ENCODE assay signal across 10 cellular contexts in the genomic region with DNA sequence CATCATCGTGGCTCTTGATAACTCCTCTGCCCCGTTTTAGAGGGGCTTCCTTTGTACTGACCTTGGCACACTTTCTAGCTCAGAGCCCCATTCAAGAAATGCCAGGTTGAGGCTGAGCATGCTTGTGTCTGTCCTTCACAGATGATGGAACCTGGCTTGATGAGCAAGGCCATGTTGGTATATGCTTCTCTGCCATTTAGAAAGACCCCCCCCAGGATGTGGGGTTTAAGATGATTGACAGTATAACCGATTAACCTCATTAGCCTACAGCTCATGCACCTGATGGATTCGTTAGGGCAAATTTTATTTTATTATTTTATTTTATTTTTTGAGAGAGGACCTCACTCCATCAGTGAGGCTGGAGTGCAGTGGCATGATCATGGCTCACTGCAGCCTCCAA. TPM values are rescaled to one million over a fixed set of nuclear protein-coding genes. Genes with fewer than 3 reads are reported as not detected.
A peak's percentile ranks its signal among the peaks of the same experiment; 100 is the strongest.
DNase-seq lines count a peak whose midpoint lies in the region; ATAC-seq, FAIRE-seq and TF ChIP-seq lines count a peak whose summit lies in the region.
"Had no signal": no experiment of that assay in that cellular context is flagged by ENCODE, and none has a peak within 500 bp of the region (broad histone marks: within the 10 kb centered on the region; RNA-seq: fewer than 3 reads in every experiment).

No MANE protein-coding gene starts in this region.

- ATAC-seq in GM18867 (IDR thresholded peaks at IDR 0.05; ENCODE audit: unreplicated experiment) (peak; percentile 6), HG03457 (IDR thresholded peaks at IDR 0.05; ENCODE audit: unreplicated experiment) (no peak), GM23338 (no peak)

- TF ChIP-seq CTCF in spleen (IDR thresholded peaks at IDR 0.05 in 8 of 11, conservative IDR thresholded peaks at IDR 0.05 in 3 of 11) (no peak), GM23338 (conservative IDR thresholded peaks at IDR 0.05; ENCODE audit: low read depth in 2 of 2) (no peak)

- peaks cover 5% of the 10 kb centered on the region for H3K27me3 Mint-ChIP-seq in GM23338 (ENCODE audit: insufficient read depth, low read depth, poor library complexity)

- H3K9me3 ChIP-seq in duodenal mucosa (ENCODE audit: control insufficient read depth in 1 of 2, low read length in 2 of 2) (no peaks in the 10 kb centered on the region), spleen (no peaks in the 10 kb centered on the region)
- H3K9me3 ChIP-seq: SJSA1 had no signal

- FAIRE-seq in HTR-8/SVneo (lab: Jason Lieb, UNC), result peak; percentile 33

- H3K4me3 ChIP-seq in duodenal mucosa (ENCODE audit: low read depth in 1 of 2, low read length in 2 of 2) (peak overlapping the region in 1 of 2 donors; percentile 32), spleen (peak overlapping the region in 3 of 8 donors; percentile 8 to 51 (median 10)), GM23338 (no peak overlapping the region)
- H3K4me3 ChIP-seq: SJSA1 had no signal

- H2AFZ ChIP-seq in GM23338, result no peak overlapping the region

- H3K9me3 Mint-ChIP-seq in GM23338, result no peaks in the 10 kb centered on the region

- no peaks in the 10 kb centered on the region for H3F3A ChIP-seq in GM23338 (replicated peaks; ENCODE audit: low read depth)

- no peaks in the 10 kb centered on the region for H3K79me2 ChIP-seq in GM23338 (replicated peaks; ENCODE audit: insufficient read depth)

- 7 to 23% (median 15%) methylated on average over 4 of the region's 4 CpGs for WGBS in spleen, 5 donors

- TF ChIP-seq POLR2A in spleen (IDR thresholded peaks at IDR 0.05), result no peak

- no peak for DNase-seq in HTR-8/SVneo (ENCODE audit: insufficient read length, low spot score)
- DNase-seq in spleen, result no peak
- DNase-seq in NCI-H2029 (lab: John Stamatoyannopoulos, UW), result no peak
- DNase-seq in GM23338 (ENCODE audit: low spot score), result no peak
- DNase-seq: NCI-H2081 had no signal

- intact Hi-C loops in spleen (cut with DNase I; ENCODE audit: low total_unique reads), result no loop called here

- H3K27ac ChIP-seq in duodenal mucosa (ENCODE audit: low read depth, low read length) (peak overlapping the region; percentile 57), spleen (peak overlapping the region; percentile 65 to 94 (median 89)), GM23338 (ENCODE audit: low read depth) (no peak overlapping the region)
- H3K27ac ChIP-seq: SJSA1 had no signal

- peaks cover 14 to 22% of the 10 kb centered on the region in 2 donors for H3K4me1 ChIP-seq in duodenal mucosa (ENCODE audit: control insufficient read depth in 1 of 2, insufficient read depth in 2 of 2, low read length in 2 of 2)
- H3K4me1 ChIP-seq in spleen, result peaks cover 41 to 85% (median 56%) of the 10 kb centered on the region in 6 donors
- no peaks in the 10 kb centered on the region; the same call in 1 of the 2 replicates for H3K4me1 ChIP-seq in GM23338 (ENCODE audit: insufficient read depth)
- H3K4me1 ChIP-seq: SJSA1 had no signal

- H3K4me1 Mint-ChIP-seq in GM23338, result peaks cover 16% of the 10 kb centered on the region; the same call in 2 of the 3 replicates

- H3K4me3 Mint-ChIP-seq in GM23338, result no peak overlapping the region

- peak overlapping the region; percentile 36 to 51 for H3K9ac ChIP-seq in duodenal mucosa (ENCODE audit: low read depth in 1 of 2, low read length in 2 of 2)

- H4K20me1 ChIP-seq in GM23338 (replicated peaks; ENCODE audit: insufficient read depth), result no peaks in the 10 kb centered on the region

- no peaks in the 10 kb centered on the region for H3K36me3 ChIP-seq in duodenal mucosa (ENCODE audit: control insufficient read depth in 1 of 2, insufficient read depth in 2 of 2, low read length in 2 of 2)
- peaks cover 0 to 28% (median 10%) of the 10 kb centered on the region in 6 donors for H3K36me3 ChIP-seq in spleen
- no peaks in the 10 kb centered on the region for H3K36me3 ChIP-seq in GM23338 (ENCODE audit: insufficient read depth)
- H3K36me3 ChIP-seq: SJSA1 had no signal

- no peaks in the 10 kb centered on the region for H3K36me3 Mint-ChIP-seq in GM23338 (ENCODE audit: low read depth)

- H3K27ac Mint-ChIP-seq in GM23338, result no peak overlapping the region

- H3K4me2 ChIP-seq in GM23338, result no peak overlapping the region

- H3K9me2 ChIP-seq in GM23338 (ENCODE audit: insufficient read depth), result no peaks in the 10 kb centered on the region

- H3K27me3 ChIP-seq in duodenal mucosa (ENCODE audit: control insufficient read depth in 1 of 2, insufficient read depth in 2 of 2, low read length in 2 of 2) (no peaks in the 10 kb centered on the region), spleen (replicated peaks in 1 of 7) (no peaks in the 10 kb centered on the region), GM23338 (ENCODE audit: insufficient read depth) (no peaks in the 10 kb centered on the region)
- H3K27me3 ChIP-seq: SJSA1 had no signal

TF ChIP-seq in GM23338, 12 proteins besides CTCF, POLR2A, EP300 and RAD21 (continues in another document):
- TF ChIP-seq, protein P1, sequence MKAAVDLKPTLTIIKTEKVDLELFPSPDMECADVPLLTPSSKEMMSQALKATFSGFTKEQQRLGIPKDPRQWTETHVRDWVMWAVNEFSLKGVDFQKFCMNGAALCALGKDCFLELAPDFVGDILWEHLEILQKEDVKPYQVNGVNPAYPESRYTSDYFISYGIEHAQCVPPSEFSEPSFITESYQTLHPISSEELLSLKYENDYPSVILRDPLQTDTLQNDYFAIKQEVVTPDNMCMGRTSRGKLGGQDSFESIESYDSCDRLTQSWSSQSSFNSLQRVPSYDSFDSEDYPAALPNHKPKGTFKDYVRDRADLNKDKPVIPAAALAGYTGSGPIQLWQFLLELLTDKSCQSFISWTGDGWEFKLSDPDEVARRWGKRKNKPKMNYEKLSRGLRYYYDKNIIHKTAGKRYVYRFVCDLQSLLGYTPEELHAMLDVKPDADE (IDR thresholded peaks at IDR 0.05), result no peak
- TF ChIP-seq CREB1 (CRISPR knock-in tag; IDR thresholded peaks at IDR 0.05; ENCODE audit: low read depth), result no peak
- TF ChIP-seq, protein P2, sequence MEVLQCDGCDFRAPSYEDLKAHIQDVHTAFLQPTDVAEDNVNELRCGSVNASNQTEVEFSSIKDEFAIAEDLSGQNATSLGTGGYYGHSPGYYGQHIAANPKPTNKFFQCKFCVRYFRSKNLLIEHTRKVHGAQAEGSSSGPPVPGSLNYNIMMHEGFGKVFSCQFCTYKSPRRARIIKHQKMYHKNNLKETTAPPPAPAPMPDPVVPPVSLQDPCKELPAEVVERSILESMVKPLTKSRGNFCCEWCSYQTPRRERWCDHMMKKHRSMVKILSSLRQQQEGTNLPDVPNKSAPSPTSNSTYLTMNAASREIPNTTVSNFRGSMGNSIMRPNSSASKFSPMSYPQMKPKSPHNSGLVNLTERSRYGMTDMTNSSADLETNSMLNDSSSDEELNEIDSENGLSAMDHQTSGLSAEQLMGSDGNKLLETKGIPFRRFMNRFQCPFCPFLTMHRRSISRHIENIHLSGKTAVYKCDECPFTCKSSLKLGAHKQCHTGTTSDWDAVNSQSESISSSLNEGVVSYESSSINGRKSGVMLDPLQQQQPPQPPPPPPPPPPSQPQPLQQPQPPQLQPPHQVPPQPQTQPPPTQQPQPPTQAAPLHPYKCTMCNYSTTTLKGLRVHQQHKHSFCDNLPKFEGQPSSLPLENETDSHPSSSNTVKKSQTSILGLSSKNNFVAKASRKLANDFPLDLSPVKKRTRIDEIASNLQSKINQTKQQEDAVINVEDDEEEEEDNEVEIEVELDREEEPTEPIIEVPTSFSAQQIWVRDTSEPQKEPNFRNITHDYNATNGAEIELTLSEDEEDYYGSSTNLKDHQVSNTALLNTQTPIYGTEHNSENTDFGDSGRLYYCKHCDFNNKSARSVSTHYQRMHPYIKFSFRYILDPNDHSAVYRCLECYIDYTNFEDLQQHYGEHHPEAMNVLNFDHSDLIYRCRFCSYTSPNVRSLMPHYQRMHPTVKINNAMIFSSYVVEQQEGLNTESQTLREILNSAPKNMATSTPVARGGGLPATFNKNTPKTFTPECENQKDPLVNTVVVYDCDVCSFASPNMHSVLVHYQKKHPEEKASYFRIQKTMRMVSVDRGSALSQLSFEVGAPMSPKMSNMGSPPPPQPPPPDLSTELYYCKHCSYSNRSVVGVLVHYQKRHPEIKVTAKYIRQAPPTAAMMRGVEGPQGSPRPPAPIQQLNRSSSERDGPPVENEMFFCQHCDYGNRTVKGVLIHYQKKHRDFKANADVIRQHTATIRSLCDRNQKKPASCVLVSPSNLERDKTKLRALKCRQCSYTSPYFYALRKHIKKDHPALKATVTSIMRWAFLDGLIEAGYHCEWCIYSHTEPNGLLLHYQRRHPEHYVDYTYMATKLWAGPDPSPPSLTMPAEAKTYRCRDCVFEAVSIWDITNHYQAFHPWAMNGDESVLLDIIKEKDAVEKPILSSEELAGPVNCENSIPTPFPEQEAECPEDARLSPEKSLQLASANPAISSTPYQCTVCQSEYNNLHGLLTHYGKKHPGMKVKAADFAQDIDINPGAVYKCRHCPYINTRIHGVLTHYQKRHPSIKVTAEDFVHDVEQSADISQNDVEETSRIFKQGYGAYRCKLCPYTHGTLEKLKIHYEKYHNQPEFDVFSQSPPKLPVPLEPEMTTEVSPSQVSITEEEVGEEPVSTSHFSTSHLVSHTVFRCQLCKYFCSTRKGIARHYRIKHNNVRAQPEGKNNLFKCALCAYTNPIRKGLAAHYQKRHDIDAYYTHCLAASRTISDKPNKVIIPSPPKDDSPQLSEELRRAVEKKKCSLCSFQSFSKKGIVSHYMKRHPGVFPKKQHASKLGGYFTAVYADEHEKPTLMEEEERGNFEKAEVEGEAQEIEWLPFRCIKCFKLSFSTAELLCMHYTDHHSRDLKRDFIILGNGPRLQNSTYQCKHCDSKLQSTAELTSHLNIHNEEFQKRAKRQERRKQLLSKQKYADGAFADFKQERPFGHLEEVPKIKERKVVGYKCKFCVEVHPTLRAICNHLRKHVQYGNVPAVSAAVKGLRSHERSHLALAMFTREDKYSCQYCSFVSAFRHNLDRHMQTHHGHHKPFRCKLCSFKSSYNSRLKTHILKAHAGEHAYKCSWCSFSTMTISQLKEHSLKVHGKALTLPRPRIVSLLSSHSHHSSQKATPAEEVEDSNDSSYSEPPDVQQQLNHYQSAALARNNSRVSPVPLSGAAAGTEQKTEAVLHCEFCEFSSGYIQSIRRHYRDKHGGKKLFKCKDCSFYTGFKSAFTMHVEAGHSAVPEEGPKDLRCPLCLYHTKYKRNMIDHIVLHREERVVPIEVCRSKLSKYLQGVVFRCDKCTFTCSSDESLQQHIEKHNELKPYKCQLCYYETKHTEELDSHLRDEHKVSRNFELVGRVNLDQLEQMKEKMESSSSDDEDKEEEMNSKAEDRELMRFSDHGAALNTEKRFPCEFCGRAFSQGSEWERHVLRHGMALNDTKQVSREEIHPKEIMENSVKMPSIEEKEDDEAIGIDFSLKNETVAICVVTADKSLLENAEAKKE (CRISPR knock-in tag; IDR thresholded peaks at IDR 0.05), result no peak

RNA-seq across cellular contexts. Expression of a gene that starts 21.0 kb away (rescaled TPM):
- total RNA-seq in spleen, result 10 to 100 TPM; 14.4 to 67.9 (median 28.0) TPM
- polyA plus RNA-seq in spleen, result 10 to 100 TPM; 39.5 to 49.2 (median 44.2) TPM
- not detected in 2 replicates for total RNA-seq in GM23338 (2014; rRNA removed; shearing (Covaris generic))
- not detected in 2 replicates for polyA plus RNA-seq in GM23338 (2016; fragmentation: Nextera tagmentation; extraction: Ambion mirVana)
- total RNA-seq: kidney epithelial cell, SJSA1 had no signal

RNA-seq across cellular contexts. Expression of a gene that starts 35.2 kb away (rescaled TPM):
- 10 to 100 TPM; 20.5 to 47.9 (median 35.5) TPM for total RNA-seq in spleen
- 1 to 10 TPM; 4.8 to 5.5 (median 5.0) TPM for polyA plus RNA-seq in spleen
- 3.1 and 3.3 TPM in 2 replicates for total RNA-seq in GM23338 (2014; rRNA removed; shearing (Covaris generic))
- 1.4 and 3.4 TPM in 2 replicates for polyA plus RNA-seq in GM23338 (2016; fragmentation: Nextera tagmentation; extraction: Ambion mirVana)

Comparison
In these comparisons a context has a peak if more than half of its experiments do, and no peak if none do; other contexts are left out.
1. RNA of a gene that starts 21.0 kb away (total RNA-seq): 14.4 to 67.9 TPM in spleen; not detected in GM23338; every median in the first group is over 10 times any median in the second.